Comparison of ENCODE assay signal across 8 cellular contexts in the genomic region with DNA sequence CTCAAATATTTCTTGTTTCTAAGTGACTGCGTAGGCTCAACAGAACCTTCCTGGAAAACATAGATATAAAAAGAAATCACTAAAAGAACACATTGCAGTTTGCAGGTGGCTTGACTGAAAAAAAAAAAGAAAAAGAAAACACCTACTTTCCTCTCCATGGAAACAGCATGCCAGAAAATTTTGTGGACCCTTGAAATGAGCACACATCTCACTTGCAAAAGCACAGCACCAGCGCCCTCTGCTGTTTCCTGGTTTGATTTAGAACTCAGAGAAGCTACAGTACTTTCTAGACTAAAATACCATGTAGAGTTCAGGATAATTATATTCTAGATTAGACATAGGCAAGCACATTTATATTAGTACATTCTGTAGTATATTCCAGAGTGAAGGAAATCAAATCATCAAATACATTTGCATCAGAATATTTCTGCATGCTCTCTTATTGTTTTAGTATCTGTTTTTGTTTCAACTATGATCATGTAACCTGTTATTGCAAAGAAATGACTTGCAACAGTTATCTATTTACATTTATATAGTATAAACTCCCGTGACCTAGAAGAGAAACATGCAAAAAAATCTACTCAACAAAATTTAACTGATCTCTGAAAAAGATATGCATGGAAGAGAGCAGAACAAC. TPM values are rescaled to one million over a fixed set of nuclear protein-coding genes. Genes with fewer than 3 reads are reported as not detected.
A peak's percentile ranks its signal among the peaks of the same experiment; 100 is the strongest.
DNase-seq lines count a peak whose midpoint lies in the region; ATAC-seq, FAIRE-seq and TF ChIP-seq lines count a peak whose summit lies in the region.

No MANE protein-coding gene starts in this region.

- TF ChIP-seq CTCF in A549 (IDR thresholded peaks at IDR 0.05) (peak; percentile 71), lower lobe of right lung (IDR thresholded peaks at IDR 0.05) (peak; percentile 76)

- POLR2A ChIA-PET in A549 (lab: Yijun Ruan, JAX), result no interaction called here

- no peaks in the 10 kb centered on the region for H3K4me1 ChIP-seq in A549
- no peaks in the 10 kb centered on the region for H3K4me1 ChIP-seq in lower lobe of right lung

- TF ChIP-seq EP300 in A549 (IDR thresholded peaks at IDR 0.05), result no peak

- peak; percentile 10 to 77 for DNase-seq in A549 (ENCODE audit: low read depth in 1 of 2, low spot score in 1 of 2)
- DNase-seq in GM19239 (ENCODE audit: insufficient read length, low spot score), result no peak
- peak; percentile 76 to 93 for DNase-seq in NCI-H526 (lab: John Stamatoyannopoulos, UW)
- DNase-seq in activated CD4-positive, alpha-beta T cell treated with anti-CD3 and anti-CD28 coated beads, Interleukin-2, amount 10 ng/mL, durations not matched to agents 24 days and 14 days, result peak; percentile 91
- DNase-seq in dedifferentiated amniotic fluid mesenchymal stem cell (ENCODE audit: extremely low spot score), result peak; percentile 85
- peak; percentile 80 for DNase-seq in lower lobe of right lung
- peak; percentile 43 to 82 (median 57) for DNase-seq in stimulated activated CD4-positive, alpha-beta T cell treated with anti-CD3 and anti-CD28 coated beads, TNF-alpha, amount 100 ng/mL, for 48 hours (ENCODE audit: low read depth in 3 of 3)
- no peak for DNase-seq in GM19240 (ENCODE audit: insufficient read length, low spot score)

- no peak for TF ChIP-seq POLR2A in A549 (IDR thresholded peaks at IDR 0.05; ENCODE audit: low read length)

- H3K4me3 Mint-ChIP-seq in activated CD4-positive, alpha-beta T cell treated with anti-CD3 and anti-CD28 coated beads, Interleukin-2, amount 10 ng/mL, durations not matched to agents 24 days and 14 days, result no peak overlapping the region

- no peaks in the 10 kb centered on the region for H3K9me3 ChIP-seq in A549
- no peaks in the 10 kb centered on the region for H3K9me3 ChIP-seq in lower lobe of right lung

- H3K36me3 Mint-ChIP-seq in activated CD4-positive, alpha-beta T cell treated with anti-CD3 and anti-CD28 coated beads, Interleukin-2, amount 10 ng/mL, durations not matched to agents 24 days and 14 days (ENCODE audit: low read depth), result no peaks in the 10 kb centered on the region

- no peaks in the 10 kb centered on the region for H3K27me3 ChIP-seq in lower lobe of right lung (ENCODE audit: low read depth)

- no peaks in the 10 kb centered on the region for H3K4me1 Mint-ChIP-seq in activated CD4-positive, alpha-beta T cell treated with anti-CD3 and anti-CD28 coated beads, Interleukin-2, amount 10 ng/mL, durations not matched to agents 24 days and 14 days

- H3K36me3 ChIP-seq in lower lobe of right lung, result no peaks in the 10 kb centered on the region

- H3K4me3 ChIP-seq in A549, result no peak overlapping the region
- no peak overlapping the region for H3K4me3 ChIP-seq in lower lobe of right lung

- peaks cover 4% of the 10 kb centered on the region for H3K27me3 Mint-ChIP-seq in activated CD4-positive, alpha-beta T cell treated with anti-CD3 and anti-CD28 coated beads, Interleukin-2, amount 10 ng/mL, durations not matched to agents 24 days and 14 days

- ATAC-seq in A549, result peak; percentile 66 to 84; a peak in 4 of 6 replicates
- ATAC-seq in lower lobe of right lung, result peak; percentile 79 to 91

- H3K4me2 ChIP-seq in A549, result no peak overlapping the region

- no peak for FAIRE-seq in A549 (lab: Jason Lieb, UNC)
- FAIRE-seq in GM19239 (lab: Jason Lieb, UNC), result peak; percentile 94

- H3K27ac ChIP-seq in A549, result no peak overlapping the region
- H3K27ac ChIP-seq in lower lobe of right lung, result no peak overlapping the region

- CTCF ChIA-PET in A549 (lab: Yijun Ruan, JAX), result interaction anchor here (0.5 to 3.6 kb wide), 29 partner anchors 9 to 752 kb away, joined by 3 to 28 read pairs (median 3); no protein-coding TSS in a partner anchor

- TF ChIP-seq RAD21 in A549 (conservative IDR thresholded peaks at IDR 0.05 in 1 of 2, IDR thresholded peaks at IDR 0.05 in 1 of 2), result peak; percentile 74 to 79

- WGBS in A549 (ENCODE audit: missing lambda C conversion rate), result 32% methylated on average over 3 of the region's 3 CpGs

- no peak overlapping the region for H3K27ac Mint-ChIP-seq in activated CD4-positive, alpha-beta T cell treated with anti-CD3 and anti-CD28 coated beads, Interleukin-2, amount 10 ng/mL, durations not matched to agents 24 days and 14 days

- intact Hi-C loops in activated CD4-positive, alpha-beta T cell treated with anti-CD3 and anti-CD28 coated beads, Interleukin-2, amount 10 ng/mL, durations not matched to agents 24 days and 14 days (cut with micrococcal nuclease), result loop anchor here (1.0 to 5.0 kb wide), 3 partner anchors 213 to 743 kb away; no protein-coding TSS in a partner anchor
- intact Hi-C loops in lower lobe of right lung (cut with DNase I), result no loop called here

- H3K9me3 Mint-ChIP-seq in activated CD4-positive, alpha-beta T cell treated with anti-CD3 and anti-CD28 coated beads, Interleukin-2, amount 10 ng/mL, durations not matched to agents 24 days and 14 days, result no peaks in the 10 kb centered on the region

TF ChIP-seq in A549, 52 proteins besides CTCF, POLR2A, EP300 and RAD21:
- TF ChIP-seq MAZ (IDR thresholded peaks at IDR 0.05; ENCODE audit: borderline replicate concordance, low read depth, low read length), result no peak
- peak; percentile 63 for TF ChIP-seq SMC3 (IDR thresholded peaks at IDR 0.05)
- no peak for TF ChIP-seq USF2 (IDR thresholded peaks at IDR 0.05)

RNA-seq across cellular contexts. Expression of gene XPO4, which starts 22.3 kb away (rescaled TPM):
- 13.8 and 16.6 TPM in 2 replicates for polyA plus RNA-seq in A549 (2011; rRNA removed)
- 2.9 and 3.3 TPM in 2 replicates for polyA plus RNA-seq in A549 (2012; cell fraction: cytosol; rRNA removed)
- 3.0 and 5.0 TPM in 2 replicates for polyA plus RNA-seq in A549 (2012; cell fraction: nucleus; rRNA removed)
- 7.3 to 8.6 TPM (median 7.7 TPM) in 3 replicates for polyA plus RNA-seq in A549 (2017; fragmentation: RNase III; extraction: RNeasy Plus Mini Kit Qiagen cat#74134 plus additional on column Dnase treatment)
- 12.6 and 13.4 TPM in 2 replicates for polyA minus RNA-seq in A549 (2011; rRNA and poly(A)+ RNA removed)
- 32.5 and 34.8 TPM in 2 replicates for total RNA-seq in activated CD4-positive, alpha-beta T cell treated with anti-CD3 and anti-CD28 coated beads, Interleukin-2, amount 10 ng/mL, durations not matched to agents 24 days and 14 days
- 17.1 TPM for total RNA-seq in lower lobe of right lung

Comparison
In these comparisons a context has a peak if more than half of its experiments do, and no peak if none do; other contexts are left out.
1. DNase-seq: peak in A549 (2 of 2), NCI-H526 (2 of 2), activated CD4-positive, alpha-beta T cell treated with anti-CD3 and anti-CD28 coated beads, Interleukin-2, amount 10 ng/mL, durations not matched to agents 24 days and 14 days (single experiment), dedifferentiated amniotic fluid mesenchymal stem cell (single experiment), lower lobe of right lung (single experiment) and stimulated activated CD4-positive, alpha-beta T cell treated with anti-CD3 and anti-CD28 coated beads, TNF-alpha, amount 100 ng/mL, for 48 hours (3 of 3); none in GM19239 (single experiment) and GM19240 (single experiment).